ENCODE assay signal across 29 cellular contexts in genomic region chr22:39916496-39916895, GRCh38. TPM values are rescaled to one million over a fixed set of nuclear protein-coding genes. Genes with fewer than 3 reads are reported as not detected.
DNase-seq lines count a peak whose midpoint lies in the region; ATAC-seq and TF ChIP-seq lines count a peak whose summit lies in the region.
"Had no signal": no experiment of that assay in that cellular context is flagged by ENCODE, and none has a peak within 500 bp of the region (broad histone marks: within the 10 kb centered on the region; RNA-seq: fewer than 3 reads in every experiment).

No MANE protein-coding gene starts in this region.

- peak overlapping the region in 1 of 4 donors; percentile 17 for H3K27ac ChIP-seq in tibial nerve
- H3K27ac ChIP-seq: 22Rv1, dorsolateral prefrontal cortex, left lung, psoas muscle, sigmoid colon, SJSA1, testis had no signal

- TF ChIP-seq POLR2A in tibial nerve (IDR thresholded peaks at IDR 0.05), result no peak

- whole genome bisulfite sequencing in tibial nerve, 2 donors, result 68 to 72% methylated on average over 3 of the region's 3 CpGs

- peak overlapping the region; percentile 57 for H3K4me3 Mint-ChIP-seq in activated naive CD4-positive, alpha-beta T cell treated with anti-CD3 and anti-CD28 coated beads, Interleukin-2, amount 50 U/mL, for 24 hours
- H3K4me3 Mint-ChIP-seq in central memory CD8-positive, alpha-beta T cell, result peak overlapping the region; percentile 92
- H3K4me3 Mint-ChIP-seq in stimulated activated naive CD8-positive, alpha-beta T cell treated with anti-CD3 and anti-CD28 coated beads, Interleukin-15, amount 100 ng/mL, for 72 hours, result peak overlapping the region; percentile 47 to 91
- H3K4me3 Mint-ChIP-seq: CD14-positive monocyte; stimulated activated memory B cell treated with anti-CD40 and anti-IgM and Interleukin-4, amounts not matched to agents 10 μg/mL and 1 μg/mL and 100 μg/mL, for 72 hours had no signal

- no peak for ATAC-seq in central memory CD8-positive, alpha-beta T cell (replicated peaks; ENCODE audit: extremely low read depth, poor library complexity, severe bottlenecking)
- ATAC-seq in stimulated activated naive CD8-positive, alpha-beta T cell treated with anti-CD3 and anti-CD28 coated beads, Interleukin-15, amount 100 ng/mL, for 72 hours, result no peak
- ATAC-seq: HepG2; psoas muscle; stimulated activated memory B cell treated with anti-CD40 and anti-IgM and Interleukin-4, amounts not matched to agents 10 μg/mL and 1 μg/mL and 100 μg/mL, for 72 hours; T-helper 17 cell had no signal

- H3K4me1 Mint-ChIP-seq in activated naive CD4-positive, alpha-beta T cell treated with anti-CD3 and anti-CD28 coated beads, Interleukin-2, amount 50 U/mL, for 24 hours, result peaks cover 94% of the 10 kb centered on the region
- peaks cover 88% of the 10 kb centered on the region for H3K4me1 Mint-ChIP-seq in central memory CD8-positive, alpha-beta T cell
- H3K4me1 Mint-ChIP-seq in stimulated activated naive CD8-positive, alpha-beta T cell treated with anti-CD3 and anti-CD28 coated beads, Interleukin-15, amount 100 ng/mL, for 72 hours, result peaks cover 84% of the 10 kb centered on the region

- H3K36me3 ChIP-seq in tibial nerve, result no peaks in the 10 kb centered on the region
- H3K36me3 ChIP-seq: left lung, sigmoid colon, SJSA1 had no signal

- DNase-seq in DMS79 treated with DMSO at 0.1 percent for 48 hours (lab: John Stamatoyannopoulos, UW) (peak; percentile 51), DMS79 (lab: John Stamatoyannopoulos, UW) (no peak), A172 (ENCODE audit: low spot score) (no peak), tibial nerve (ENCODE audit: low spot score in 2 of 2) (no peak)
- DNase-seq in activated naive CD4-positive, alpha-beta T cell treated with anti-CD3 and anti-CD28 coated beads, Interleukin-2, amount 50 U/mL, for 16 hours, result no peak
- no peak for DNase-seq in central memory CD8-positive, alpha-beta T cell (ENCODE audit: low spot score in 2 of 2)
- no peak for DNase-seq in stimulated activated naive CD8-positive, alpha-beta T cell treated with anti-CD3 and anti-CD28 coated beads, Interleukin-15, amount 100 ng/mL, for 72 hours
- DNase-seq: cerebellar nuclear complex; dorsolateral prefrontal cortex; left lung; mesendoderm; NCI-H146; NCI-H774; psoas muscle; RPMI8226; sigmoid colon; stimulated activated CD4-positive, alpha-beta T cell treated with anti-CD3 and anti-CD28 coated beads, Interleukin-4, amount 100 ng/mL, for 24 hours; T-helper 17 cell; testis had no signal

- H3K9me3 Mint-ChIP-seq in activated naive CD4-positive, alpha-beta T cell treated with anti-CD3 and anti-CD28 coated beads, Interleukin-2, amount 50 U/mL, for 24 hours, result no peaks in the 10 kb centered on the region
- no peaks in the 10 kb centered on the region for H3K9me3 Mint-ChIP-seq in central memory CD8-positive, alpha-beta T cell
- H3K9me3 Mint-ChIP-seq in stimulated activated naive CD8-positive, alpha-beta T cell treated with anti-CD3 and anti-CD28 coated beads, Interleukin-15, amount 100 ng/mL, for 72 hours, result no peaks in the 10 kb centered on the region
- H3K9me3 Mint-ChIP-seq: CD14-positive monocyte; stimulated activated memory B cell treated with anti-CD40 and anti-IgM and Interleukin-4, amounts not matched to agents 10 μg/mL and 1 μg/mL and 100 μg/mL, for 72 hours had no signal

- no peaks in the 10 kb centered on the region for H3K9me3 ChIP-seq in tibial nerve
- H3K9me3 ChIP-seq: left lung, psoas muscle, sigmoid colon, SJSA1, testis had no signal

- H3K36me3 Mint-ChIP-seq in activated naive CD4-positive, alpha-beta T cell treated with anti-CD3 and anti-CD28 coated beads, Interleukin-2, amount 50 U/mL, for 24 hours, result no peaks in the 10 kb centered on the region
- peaks cover 45% of the 10 kb centered on the region for H3K36me3 Mint-ChIP-seq in central memory CD8-positive, alpha-beta T cell (ENCODE audit: insufficient read depth)
- H3K36me3 Mint-ChIP-seq: CD14-positive monocyte; stimulated activated memory B cell treated with anti-CD40 and anti-IgM and Interleukin-4, amounts not matched to agents 10 μg/mL and 1 μg/mL and 100 μg/mL, for 72 hours had no signal

- H3K4me1 ChIP-seq in tibial nerve, result peaks cover 0 to 31% (median 9%) of the 10 kb centered on the region in 4 donors
- H3K4me1 ChIP-seq: psoas muscle, sigmoid colon, SJSA1, testis had no signal

- peak overlapping the region; percentile 95 for H3K27ac Mint-ChIP-seq in activated naive CD4-positive, alpha-beta T cell treated with anti-CD3 and anti-CD28 coated beads, Interleukin-2, amount 50 U/mL, for 24 hours
- H3K27ac Mint-ChIP-seq in central memory CD8-positive, alpha-beta T cell (ENCODE audit: low read depth), result peak overlapping the region; percentile 98
- H3K27ac Mint-ChIP-seq in stimulated activated naive CD8-positive, alpha-beta T cell treated with anti-CD3 and anti-CD28 coated beads, Interleukin-15, amount 100 ng/mL, for 72 hours, result peak overlapping the region; percentile 14 to 67
- H3K27ac Mint-ChIP-seq: T-helper 17 cell had no signal

- TF ChIP-seq EP300 in tibial nerve (IDR thresholded peaks at IDR 0.05), result no peak

- H3K27me3 ChIP-seq in tibial nerve, result no peaks in the 10 kb centered on the region
- H3K27me3 ChIP-seq: SJSA1, testis had no signal

- TF ChIP-seq CTCF in tibial nerve (IDR thresholded peaks at IDR 0.05), result no peak

- no peaks in the 10 kb centered on the region for H3K27me3 Mint-ChIP-seq in activated naive CD4-positive, alpha-beta T cell treated with anti-CD3 and anti-CD28 coated beads, Interleukin-2, amount 50 U/mL, for 24 hours
- no peaks in the 10 kb centered on the region for H3K27me3 Mint-ChIP-seq in central memory CD8-positive, alpha-beta T cell
- H3K27me3 Mint-ChIP-seq in stimulated activated naive CD8-positive, alpha-beta T cell treated with anti-CD3 and anti-CD28 coated beads, Interleukin-15, amount 100 ng/mL, for 72 hours, result no peaks in the 10 kb centered on the region
- H3K27me3 Mint-ChIP-seq: stimulated activated memory B cell treated with anti-CD40 and anti-IgM and Interleukin-4, amounts not matched to agents 10 μg/mL and 1 μg/mL and 100 μg/mL, for 72 hours; T-helper 17 cell had no signal

- H3K4me3 ChIP-seq in tibial nerve, result no peak overlapping the region
- H3K4me3 ChIP-seq: dorsolateral prefrontal cortex, left lung, psoas muscle, sigmoid colon, SJSA1, testis had no signal

RNA-seq across cellular contexts. Expression of gene GRAP2, which starts 15.6 kb away (rescaled TPM):
- total RNA-seq in A172 (2014; rRNA removed; shearing (Covaris generic)), result not detected in 2 replicates
- 10 to 100 TPM in 1 of 4 donors, 1 to 10 TPM in 3; 3.8 to 10.5 (median 4.3) TPM for total RNA-seq in tibial nerve
- total RNA-seq: endothelial cell of umbilical vein, glomerular endothelial cell, H4, HepG2, LHCN-M2 had no signal

RNA-seq across cellular contexts. Expression of gene ENTHD1, which starts 22.9 kb away (rescaled TPM):
- total RNA-seq in A172 (2014; rRNA removed; shearing (Covaris generic)), result not detected in 2 replicates
- 1 to 10 TPM in 2 of 4 donors, under 1 TPM in 2; 0.42 to 3.3 (median 1.8) TPM for total RNA-seq in tibial nerve
- total RNA-seq: dorsolateral prefrontal cortex, endothelial cell of umbilical vein, glomerular endothelial cell, H4, HepG2, LHCN-M2, psoas muscle, sigmoid colon, SJSA1, T-helper 17 cell had no signal

RNA-seq across cellular contexts. Expression of gene TMA7B, which starts 43.7 kb away (rescaled TPM):
- total RNA-seq in A172 (2014; rRNA removed; shearing (Covaris generic)), result not detected in 2 replicates
- total RNA-seq in tibial nerve, result not detected
- total RNA-seq: endothelial cell of umbilical vein, glomerular endothelial cell, H4, HepG2, LHCN-M2, psoas muscle, sigmoid colon, SJSA1 had no signal

Comparison
In these comparisons a context has a peak if more than half of its experiments do, and no peak if none do; other contexts are left out.
1. H3K27ac Mint-ChIP-seq: peak in every context shown above with its lines; median percentile 98 in central memory CD8-positive, alpha-beta T cell; 95 in activated naive CD4-positive, alpha-beta T cell treated with anti-CD3 and anti-CD28 coated beads, Interleukin-2, amount 50 U/mL, for 24 hours; 40 in stimulated activated naive CD8-positive, alpha-beta T cell treated with anti-CD3 and anti-CD28 coated beads, Interleukin-15, amount 100 ng/mL, for 72 hours.